In genomic region chr5:19048750-19049149, GRCh38 we compare ENCODE assay signal across 27 cellular contexts.
"Had no signal": no experiment of that assay in that cellular context is flagged by ENCODE, and none has a peak within 500 bp of the region (broad histone marks: within the 10 kb centered on the region; RNA-seq: fewer than 3 reads in every experiment).

No MANE protein-coding gene starts in this region.

- H3K4me1 ChIP-seq: left ventricle myocardium inferior, prostate gland, suprapubic skin, tibial artery, upper lobe of right lung, uterus had no signal

- ATAC-seq: natural killer cell; right cardiac atrium; sciatic nerve; stimulated activated naive B cell treated with anti-CD40 and anti-IgM and Interleukin-4, amounts not matched to agents 10 μg/mL and 1 μg/mL and 100 μg/mL, for 72 hours; upper lobe of right lung had no signal

- FAIRE-seq: islet of Langerhans, kidney had no signal

- H3K27ac ChIP-seq: left ventricle myocardium inferior, ovary, prostate gland, skin epidermis, suprapubic skin, thoracic aorta, tibial artery, upper lobe of right lung, uterus had no signal

- H3K4me3 ChIP-seq: left ventricle myocardium inferior, lung, ovary, prostate gland, skin epidermis, suprapubic skin, thoracic aorta, tibial artery, upper lobe of right lung, uterus had no signal

- H3K36me3 ChIP-seq: left ventricle myocardium inferior, ovary, prostate gland, suprapubic skin, thoracic aorta, tibial artery, upper lobe of right lung, uterus had no signal

- H3K9me3 ChIP-seq: ovary, prostate gland, suprapubic skin, thoracic aorta, tibial artery, upper lobe of right lung, uterus had no signal

- DNase-seq: hypothalamus; immature natural killer cell; kidney; left ventricle myocardium inferior; mesendoderm; naive B cell; natural killer cell; nephron progenitor cell; ovary; posterior cingulate gyrus; retina; right cardiac atrium; stimulated activated CD4-positive, alpha-beta T cell treated with anti-CD3 and anti-CD28 coated beads, Interleukin-12 subunit alpha, Interleukin-12 subunit beta, amount 100 ng/mL, for 4 hours; stimulated activated CD4-positive, alpha-beta T cell treated with anti-CD3 and anti-CD28 coated beads, Interleukin-15, amount 100 ng/mL, for 24 hours; stimulated activated CD4-positive, alpha-beta T cell treated with anti-CD3 and anti-CD28 coated beads, Interleukin-2, amount 100 ng/mL, for 24 hours; stimulated activated CD4-positive, alpha-beta T cell treated with anti-CD3 and anti-CD28 coated beads, Interleukin-4, amount 100 ng/mL, for 1 hour; stimulated activated naive B cell treated with anti-CD40 and anti-IgM and Interleukin-4, amounts not matched to agents 10 μg/mL and 1 μg/mL and 100 μg/mL, for 72 hours; tibial artery; upper lobe of right lung; uterus had no signal

- H3K27me3 ChIP-seq: ovary, suprapubic skin, tibial artery, upper lobe of right lung, uterus had no signal
